Comparison of ENCODE assay signal across 28 cellular contexts in genomic region chr21:28986677-28987076, GRCh38.
"Had no signal": no experiment of that assay in that cellular context is flagged by ENCODE, and none has a peak within 500 bp of the region (broad histone marks: within the 10 kb centered on the region; RNA-seq: fewer than 3 reads in every experiment).

No MANE protein-coding gene starts in this region.

- H3K27me3 ChIP-seq: brain microvascular endothelial cell, Peyer's patch had no signal

- DNase-seq: activated CD4-positive, alpha-beta memory T cell treated with anti-CD3 and anti-CD28 coated beads for 36 hours; activated CD4-positive, alpha-beta T cell treated with anti-CD3 and anti-CD28 coated beads, Interleukin-2, amount 50 U/mL, for 1 hour; activated CD8-positive, alpha-beta memory T cell treated with anti-CD3 and anti-CD28 coated beads, Interleukin-2, amount 50 U/mL, for 4 hours; activated gamma-delta T cell treated with Interleukin-2 at 50 U/mL for 16 hours; activated naive CD4-positive, alpha-beta T cell treated with anti-CD3 and anti-CD28 coated beads for 36 hours; activated T-cell treated with anti-CD3 and anti-CD28 coated beads for 4 hours; activated T-cell treated with anti-CD3 and anti-CD28 coated beads, Interleukin-2, amount 50 U/mL, for 4 hours; anterior cingulate cortex; brain microvascular endothelial cell; central memory CD4-positive, alpha-beta T cell; NCI-H1105; NCI-H1417 treated with DMSO at 0.1 percent for 48 hours; NCI-H1930; NCI-H2081 treated with DMSO at 0.1 percent for 48 hours; NCI-H345; NCI-H524 treated with DMSO at 0.1 percent for 48 hours; NCI-H748 treated with DMSO at 0.1 percent for 48 hours; NK-92 treated with Interleukin-12 subunit alpha and Interleukin-12 subunit beta, amount 100 ng/mL, for 24 hours; PC-3; Peyer's patch; RPMI8226; SHP77 treated with DMSO at 0.1 percent for 48 hours; SW 1271; T-helper 1 cell; T-helper 2 cell; T-helper 9 cell had no signal

- H3K27ac ChIP-seq: brain microvascular endothelial cell, KMS-11, Peyer's patch had no signal

- ATAC-seq: activated naive CD4-positive, alpha-beta T cell treated with anti-CD3 and anti-CD28 coated beads, Interleukin-2, amount 50 U/mL, for 72 hours; activated T-cell treated with anti-CD3 and anti-CD28 coated beads, Interleukin-2, amount 50 U/mL, for 4 hours; PC-3 had no signal

- H3K9me3 ChIP-seq: Peyer's patch had no signal

- H3K4me2 ChIP-seq: KMS-11 had no signal

- H3K9ac ChIP-seq: KMS-11 had no signal

- H3K4me3 ChIP-seq: Peyer's patch had no signal
